27 cellular contexts compared by ENCODE assay signal in genomic region chr1:26293911-26294463, GRCh38. TPM values are rescaled to one million over a fixed set of nuclear protein-coding genes. Genes with fewer than 3 reads are reported as not detected.
A peak's percentile ranks its signal among the peaks of the same experiment; 100 is the strongest.
DNase-seq lines count a peak whose midpoint lies in the region; ATAC-seq and TF ChIP-seq lines count a peak whose summit lies in the region.
"Had no signal": no experiment of that assay in that cellular context is flagged by ENCODE, and none has a peak within 500 bp of the region (broad histone marks: within the 10 kb centered on the region; RNA-seq: fewer than 3 reads in every experiment).

No MANE protein-coding gene starts in this region.

- H3K4me1 ChIP-seq in BLaER1 (peaks cover 63% of the 10 kb centered on the region), spleen (peaks cover 30 to 58% (median 46%) of the 10 kb centered on the region in 6 donors)
- peaks cover 39% of the 10 kb centered on the region for H3K4me1 ChIP-seq in CD8-positive, alpha-beta memory T cell (ENCODE audit: insufficient read depth, low read length)
- H3K4me1 ChIP-seq: Caco-2 had no signal

- H3K9ac ChIP-seq in BLaER1: no peak overlapping the region

- no peak for DNase-seq in CD8-positive, alpha-beta memory T cell
- DNase-seq in islet precursor cell (peak; percentile 42), spleen (peak; percentile 69), DMS153 (lab: John Stamatoyannopoulos, UW) (no peak), COLO829 (ENCODE audit: low spot score) (no peak)
- DNase-seq: Caco-2; DMS79; EL; GDM1; NCI-H1048; NCI-H1417; NCI-H1694; NCI-H2029 treated with DMSO at 0.1 percent for 48 hours; NCI-H446 treated with DMSO at 0.1 percent for 48 hours; NCI-H526; NCI-H82; NK-92 treated with Interleukin-12 subunit alpha and Interleukin-12 subunit beta, amount 100 ng/mL, for 24 hours; PC-3; SJCRH30 had no signal

- H3K4me3 Mint-ChIP-seq in CD8-positive, alpha-beta memory T cell: no peak overlapping the region

- intact Hi-C loops in spleen (cut with DNase I; ENCODE audit: low total_unique reads): no loop called here

- H3K27me3 Mint-ChIP-seq in CD8-positive, alpha-beta memory T cell: peaks cover 0 to 2% of the 10 kb centered on the region in 2 donors

- ATAC-seq in GM21447 (IDR thresholded peaks at IDR 0.05; ENCODE audit: unreplicated experiment): no peak
- ATAC-seq: GM12878, HCT116, PC-3, Right ventricle myocardium inferior, SK-N-SH treated with all-trans-retinoic acid at 6 μM for 48 hours had no signal

- H3K9me3 Mint-ChIP-seq in CD8-positive, alpha-beta memory T cell: no peaks in the 10 kb centered on the region

- H3K4me2 ChIP-seq in BLaER1: no peak overlapping the region

- POLR2A ChIA-PET in CD8-positive, alpha-beta memory T cell (lab: Charles Lee): no interaction called here

- peaks cover 39 to 52% (median 43%) of the 10 kb centered on the region in 3 donors for H3K4me1 Mint-ChIP-seq in CD8-positive, alpha-beta memory T cell

- H3K36me3 Mint-ChIP-seq in CD8-positive, alpha-beta memory T cell: peaks cover 0 to 1% (median 1%) of the 10 kb centered on the region in 3 donors

- H3K27me3 ChIP-seq in BLaER1 (no peaks in the 10 kb centered on the region), spleen (replicated peaks in 1 of 7) (no peaks in the 10 kb centered on the region)
- H3K27me3 ChIP-seq in CD8-positive, alpha-beta memory T cell (ENCODE audit: insufficient read depth, low read length, poor library complexity, severe bottlenecking): no peaks in the 10 kb centered on the region
- H3K27me3 ChIP-seq: SJCRH30 had no signal

- no peak for TF ChIP-seq POLR2A in spleen (IDR thresholded peaks at IDR 0.05)

- CTCF ChIA-PET in CD8-positive, alpha-beta memory T cell (lab: Charles Lee): interaction anchor here (1.5 to 21.9 kb wide), 2 partner anchors 9 to 25 kb away, joined by 4 to 840 read pairs; partner anchors contain the start of genes CD52 and UBXN11

- H3K27ac Mint-ChIP-seq in CD8-positive, alpha-beta memory T cell: peak overlapping the region in 5 of 8 donors; percentile 55 to 78 (median 64)

- H3K4me3 ChIP-seq in BLaER1: no peak overlapping the region
- no peak overlapping the region for H3K4me3 ChIP-seq in CD8-positive, alpha-beta memory T cell (ENCODE audit: low read length)
- H3K4me3 ChIP-seq in spleen: no peak overlapping the region
- H3K4me3 ChIP-seq: GM12878, SJCRH30 had no signal

- H3K36me3 ChIP-seq in BLaER1: peaks cover 8% of the 10 kb centered on the region
- no peaks in the 10 kb centered on the region for H3K36me3 ChIP-seq in CD8-positive, alpha-beta memory T cell (ENCODE audit: insufficient read depth, low read length)
- peaks cover 0 to 50% (median 4%) of the 10 kb centered on the region in 6 donors for H3K36me3 ChIP-seq in spleen
- H3K36me3 ChIP-seq: SJCRH30 had no signal

- H3K27ac ChIP-seq in BLaER1: peak overlapping the region; percentile 59
- H3K27ac ChIP-seq in CD8-positive, alpha-beta memory T cell (ENCODE audit: low read depth, low read length): no peak overlapping the region
- H3K27ac ChIP-seq in spleen: peak overlapping the region in 1 of 8 donors; percentile 96
- H3K27ac ChIP-seq: HL-60, SJCRH30 had no signal

- TF ChIP-seq CTCF in spleen (IDR thresholded peaks at IDR 0.05 in 8 of 11, conservative IDR thresholded peaks at IDR 0.05 in 3 of 11): no peak

- H4K20me1 ChIP-seq in BLaER1: no peaks in the 10 kb centered on the region

- WGBS in spleen, 5 donors: 85 to 91% (median 87%) methylated on average over 9 to 11 of the region's 11 CpGs

- H3K9me3 ChIP-seq in BLaER1 (no peaks in the 10 kb centered on the region), spleen (no peaks in the 10 kb centered on the region)
- H3K9me3 ChIP-seq in CD8-positive, alpha-beta memory T cell (ENCODE audit: low read length): no peaks in the 10 kb centered on the region
- H3K9me3 ChIP-seq: Caco-2, SJCRH30 had no signal

RNA-seq across cellular contexts. Expression of gene UBXN11, which starts 12.4 kb away (rescaled TPM):
- total RNA-seq in CD8-positive, alpha-beta memory T cell: 10 to 100 TPM; 35.2 to 35.8 TPM
- polyA plus RNA-seq in CD8-positive, alpha-beta memory T cell: 14.3 TPM
- total RNA-seq in spleen: 10 to 100 TPM; 25.1 to 67.1 (median 48.0) TPM
- 10 to 100 TPM; 26.6 to 67.8 (median 66.1) TPM for polyA plus RNA-seq in spleen

RNA-seq across cellular contexts. Expression of gene SH3BGRL3, which starts 14.1 kb away (rescaled TPM):
- total RNA-seq in CD8-positive, alpha-beta memory T cell: 100 to 1,000 TPM; 447 to 472 TPM
- polyA plus RNA-seq in CD8-positive, alpha-beta memory T cell: 1,786 TPM
- 100 to 1,000 TPM; 139 to 261 (median 233) TPM for total RNA-seq in spleen
- 100 to 1,000 TPM; 249 to 319 (median 286) TPM for polyA plus RNA-seq in spleen

RNA-seq across cellular contexts. Expression of gene CD52, which starts 23.8 kb away (rescaled TPM):
- 100 to 1,000 TPM; 355 to 388 TPM for total RNA-seq in CD8-positive, alpha-beta memory T cell
- polyA plus RNA-seq in CD8-positive, alpha-beta memory T cell: 7,622 TPM
- 100 to 1,000 TPM; 206 to 422 (median 301) TPM for total RNA-seq in spleen
- 1,000 to 10,000 TPM; 2,248 to 3,726 (median 2,540) TPM for polyA plus RNA-seq in spleen
- total RNA-seq: Caco-2, PC-3, SJCRH30 had no signal

RNA-seq across cellular contexts. Expression of gene CRYBG2, which starts 59.9 kb away (rescaled TPM):
- total RNA-seq in CD8-positive, alpha-beta memory T cell: 1 to 10 TPM in 1 of 2 experiments, under 1 TPM in 1; 0.85 to 1.3 TPM
- polyA plus RNA-seq in CD8-positive, alpha-beta memory T cell: 1.9 TPM
- total RNA-seq in spleen: 1 to 10 TPM in 1 of 7 donors, under 1 TPM in 1, not detected in 5; 0.87 to 1.1 TPM
- polyA plus RNA-seq in spleen: 1 to 10 TPM; 1.2 to 3.4 (median 1.5) TPM
- total RNA-seq: H4, Right ventricle myocardium inferior, SJCRH30 had no signal

RNA-seq across cellular contexts. Expression of gene CEP85, which starts 60.0 kb away (rescaled TPM):
- 10 to 100 TPM; 28.8 to 29.7 TPM for total RNA-seq in CD8-positive, alpha-beta memory T cell
- 7.7 TPM for polyA plus RNA-seq in CD8-positive, alpha-beta memory T cell
- total RNA-seq in spleen: 10 to 100 TPM in 5 of 7 donors, 1 to 10 TPM in 2; 7.8 to 14.9 (median 10.8) TPM
- polyA plus RNA-seq in spleen: 1 to 10 TPM; 3.9 to 5.2 (median 4.2) TPM

Comparison
In these comparisons a context has a peak if more than half of its experiments do, and no peak if none do; other contexts are left out.
1. DNase-seq: peak in islet precursor cell (single experiment) and spleen (single experiment); none in CD8-positive, alpha-beta memory T cell (0 of 5), DMS153 (single experiment) and COLO829 (single experiment).